ENCODE assay signal across 11 cellular contexts in the genomic region with DNA sequence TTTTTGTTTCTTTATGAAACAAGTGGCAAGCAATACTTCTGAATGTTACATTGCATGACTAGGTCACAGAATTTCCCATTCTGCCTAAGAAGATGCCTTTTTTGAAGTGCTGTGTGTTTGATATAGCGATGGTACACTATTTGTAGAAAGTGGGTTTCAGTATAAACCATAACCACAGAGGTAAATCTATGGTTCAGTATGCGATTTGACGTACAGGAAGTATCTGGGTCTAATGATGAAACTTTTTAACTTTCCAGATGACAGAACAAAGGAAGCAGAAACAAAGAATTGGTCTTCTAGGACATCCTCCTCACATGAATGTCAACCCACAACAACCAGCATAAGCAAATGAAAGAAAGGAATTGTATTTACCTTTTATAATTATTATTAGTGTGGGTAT.
A peak's percentile ranks its signal among the peaks of the same experiment; 100 is the strongest.
DNase-seq lines count a peak whose midpoint lies in the region; ATAC-seq lines count a peak whose summit lies in the region.
"Had no signal": no experiment of that assay in that cellular context is flagged by ENCODE, and none has a peak within 500 bp of the region (broad histone marks: within the 10 kb centered on the region; RNA-seq: fewer than 3 reads in every experiment).

No MANE protein-coding gene starts in this region.

- peak overlapping the region; percentile 67 for H3K27ac ChIP-seq in CD4-positive, alpha-beta memory T cell (ENCODE audit: low read depth, low read length)
- no peak overlapping the region for H3K27ac ChIP-seq in Karpas-422 (ENCODE audit: low read length)

- H3K4me1 ChIP-seq in CD4-positive, alpha-beta memory T cell (ENCODE audit: insufficient read depth, low read length), result peaks cover 96% of the 10 kb centered on the region
- peaks cover 22% of the 10 kb centered on the region for H3K4me1 ChIP-seq in Karpas-422 (ENCODE audit: low read length)

- peak overlapping the region; percentile 50 to 98 (median 94) for H3K27ac Mint-ChIP-seq in CD4-positive, alpha-beta memory T cell
- H3K27ac Mint-ChIP-seq in activated CD4-positive, alpha-beta memory T cell treated with anti-CD3 and anti-CD28 coated beads for 36 hours, result peak overlapping the region; percentile 83

- H3K36me3 ChIP-seq in CD4-positive, alpha-beta memory T cell (ENCODE audit: insufficient read depth, low read length), result no peaks in the 10 kb centered on the region
- no peaks in the 10 kb centered on the region for H3K36me3 ChIP-seq in Karpas-422 (ENCODE audit: insufficient read depth, low read length)

- peaks cover 6 to 11% of the 10 kb centered on the region in 2 donors for H3K36me3 Mint-ChIP-seq in CD4-positive, alpha-beta memory T cell
- H3K36me3 Mint-ChIP-seq in activated CD4-positive, alpha-beta memory T cell treated with anti-CD3 and anti-CD28 coated beads for 36 hours, result peaks cover 14% of the 10 kb centered on the region

- peak overlapping the region in 1 of 2 donors; percentile 27 for H3K4me3 ChIP-seq in CD4-positive, alpha-beta memory T cell (ENCODE audit: low read length in 2 of 2)
- H3K4me3 ChIP-seq in Karpas-422 (ENCODE audit: low read length), result no peak overlapping the region

- no peaks in the 10 kb centered on the region for H3K9me2 ChIP-seq in Karpas-422 (replicated peaks; ENCODE audit: insufficient read depth, low read length)

- CTCF ChIA-PET in CD4-positive, alpha-beta memory T cell (lab: Charles Lee; ENCODE audit: partially characterized antibody), result no interaction called here
- CTCF ChIA-PET in activated CD4-positive, alpha-beta memory T cell treated with anti-CD3 and anti-CD28 coated beads for 36 hours (lab: Charles Lee), result interaction anchor here (1.9 to 5.4 kb wide), 2 partner anchors 131 to 134 kb away, joined by 10 to 33 read pairs; a partner anchor contains a TSS

- POLR2A ChIA-PET in CD4-positive, alpha-beta memory T cell (lab: Charles Lee; ENCODE audit: partially characterized antibody), result interaction anchor here (6.3 kb wide), 1 partner anchor 11 kb away, joined by 42 read pairs; no protein-coding TSS in a partner anchor
- POLR2A ChIA-PET in activated CD4-positive, alpha-beta memory T cell treated with anti-CD3 and anti-CD28 coated beads for 36 hours (lab: Charles Lee), result interaction anchor here (1.2 kb wide), 1 partner anchor 134 kb away, joined by 3 read pairs; a partner anchor contains a TSS

- H2AFZ ChIP-seq in Karpas-422 (ENCODE audit: low read length), result no peak overlapping the region

- H3K4me3 Mint-ChIP-seq in CD4-positive, alpha-beta memory T cell, result peak overlapping the region in 7 of 8 donors; percentile 5 to 62 (median 35)
- H3K4me3 Mint-ChIP-seq in activated CD4-positive, alpha-beta memory T cell treated with anti-CD3 and anti-CD28 coated beads for 36 hours, result peak overlapping the region; percentile 14

- H3K79me2 ChIP-seq in Karpas-422 (ENCODE audit: low read length), result no peaks in the 10 kb centered on the region

- no peaks in the 10 kb centered on the region for H3K9me3 Mint-ChIP-seq in CD4-positive, alpha-beta memory T cell
- H3K9me3 Mint-ChIP-seq in activated CD4-positive, alpha-beta memory T cell treated with anti-CD3 and anti-CD28 coated beads for 36 hours, result no peaks in the 10 kb centered on the region

- peak; percentile 53 for ATAC-seq in GM19324 (IDR thresholded peaks at IDR 0.05; ENCODE audit: low FRiP score, unreplicated experiment)
- ATAC-seq in HG02970 (IDR thresholded peaks at IDR 0.05; ENCODE audit: low FRiP score, unreplicated experiment), result peak; percentile 49

- peak in 4 of 5 donors; percentile 73 to 84 (median 76) for DNase-seq in CD4-positive, alpha-beta memory T cell
- DNase-seq in activated CD4-positive, alpha-beta memory T cell treated with anti-CD3 and anti-CD28 coated beads for 36 hours, result no peak
- DNase-seq in ACHN (no peak), Karpas-422 (no peak), NCI-H510A (lab: John Stamatoyannopoulos, UW) (no peak), HuH-7.5 (ENCODE audit: low spot score) (no peak)
- DNase-seq: Caco-2; NK-92 treated with Interleukin-12 subunit alpha and Interleukin-12 subunit beta, amount 100 ng/mL, for 24 hours; posterior cingulate gyrus had no signal

- intact Hi-C loops in CD4-positive, alpha-beta memory T cell (cut with micrococcal nuclease), result loop anchor here (2.0 kb wide), 1 partner anchor 15 kb away; no protein-coding TSS in a partner anchor
- intact Hi-C loops in activated CD4-positive, alpha-beta memory T cell treated with anti-CD3 and anti-CD28 coated beads for 36 hours (cut with micrococcal nuclease), result loop anchor here (1.0 to 5.0 kb wide), 6 partner anchors 15 to 131 kb away; no protein-coding TSS in a partner anchor

- H3K9ac ChIP-seq in Karpas-422 (ENCODE audit: low read length), result no peak overlapping the region

- H4K20me1 ChIP-seq in Karpas-422 (ENCODE audit: insufficient read depth, low read depth, low read length), result no peaks in the 10 kb centered on the region

- H3K4me2 ChIP-seq in Karpas-422 (ENCODE audit: low read depth, low read length, poor library complexity, severe bottlenecking), result no peak overlapping the region

- in situ Hi-C loops in ACHN (cut with HindIII; ENCODE audit: low pct_ligation_motif_present, low pct_unique_long_range_greater_than_20kb, low sequenced_read_pairs), result no loop called here

- H3K27me3 ChIP-seq in CD4-positive, alpha-beta memory T cell (ENCODE audit: insufficient read depth, low read length), result no peaks in the 10 kb centered on the region
- H3K27me3 ChIP-seq in Karpas-422 (ENCODE audit: low read length), result no peaks in the 10 kb centered on the region

- no peaks in the 10 kb centered on the region for H3K9me3 ChIP-seq in CD4-positive, alpha-beta memory T cell (ENCODE audit: control insufficient read depth in 1 of 2, low read length in 2 of 2)
- no peaks in the 10 kb centered on the region for H3K9me3 ChIP-seq in Karpas-422 (ENCODE audit: low read length)
- H3K9me3 ChIP-seq: Caco-2 had no signal

- H3K4me1 Mint-ChIP-seq in CD4-positive, alpha-beta memory T cell, result peaks cover 70 to 93% (median 83%) of the 10 kb centered on the region in 4 donors
- peaks cover 96% of the 10 kb centered on the region for H3K4me1 Mint-ChIP-seq in activated CD4-positive, alpha-beta memory T cell treated with anti-CD3 and anti-CD28 coated beads for 36 hours (ENCODE audit: low read depth)

- no peaks in the 10 kb centered on the region for H3K27me3 Mint-ChIP-seq in CD4-positive, alpha-beta memory T cell
- no peaks in the 10 kb centered on the region for H3K27me3 Mint-ChIP-seq in activated CD4-positive, alpha-beta memory T cell treated with anti-CD3 and anti-CD28 coated beads for 36 hours

Comparison
In these comparisons a context has a peak if more than half of its experiments do, and no peak if none do; other contexts are left out.
1. DNase-seq: peak in CD4-positive, alpha-beta memory T cell (4 of 5); none in activated CD4-positive, alpha-beta memory T cell treated with anti-CD3 and anti-CD28 coated beads for 36 hours (single experiment), ACHN (single experiment), Karpas-422 (single experiment), NCI-H510A (single experiment) and HuH-7.5 (single experiment).